ENCODE assay signal across 24 cellular contexts in the genomic region with DNA sequence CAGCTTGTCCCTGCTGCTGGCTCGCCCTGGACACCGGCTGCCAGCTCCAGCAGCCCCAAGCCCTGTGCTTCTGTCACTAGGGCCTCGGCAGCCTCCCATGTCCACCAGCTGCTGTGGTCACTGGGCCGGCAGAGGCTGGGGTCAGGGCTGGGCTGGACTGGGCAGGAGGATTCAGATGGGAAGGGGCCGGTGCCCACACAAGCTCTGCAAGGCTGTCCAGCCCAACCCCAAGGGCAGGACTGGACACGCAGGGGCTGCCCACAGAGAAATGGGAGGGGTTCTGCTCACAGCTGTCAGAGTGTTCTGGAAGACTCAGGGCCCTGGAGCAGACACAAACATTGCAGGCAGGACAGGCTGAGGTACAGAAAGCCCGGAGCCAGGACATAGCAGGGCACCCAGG.
"Had no signal": no experiment of that assay in that cellular context is flagged by ENCODE, and none has a peak within 500 bp of the region (broad histone marks: within the 10 kb centered on the region; RNA-seq: fewer than 3 reads in every experiment).

No MANE protein-coding gene starts in this region.

- H3K36me3 ChIP-seq: esophagus squamous epithelium, sigmoid colon, upper lobe of left lung had no signal

- H3K4me3 ChIP-seq: body of pancreas, esophagus squamous epithelium, sigmoid colon, testis, upper lobe of left lung had no signal

- DNase-seq: activated CD4-positive, alpha-beta T cell treated with anti-CD3 and anti-CD28 coated beads, Interleukin-2, amount 10 ng/mL, durations not matched to agents 7 days and 5 days; activated CD8-positive, alpha-beta memory T cell treated with anti-CD3 and anti-CD28 coated beads, Interleukin-2, amount 10 ng/mL, durations not matched to agents 7 days and 5 days; activated CD8-positive, alpha-beta T cell treated with anti-CD3 and anti-CD28 coated beads for 36 hours; activated gamma-delta T cell; anterior cingulate cortex; body of pancreas; caudate nucleus; effector memory CD8-positive, alpha-beta T cell; esophagus squamous epithelium; left colon; mesenchymal stem cell; naive B cell; sigmoid colon; stimulated activated CD4-positive, alpha-beta T cell treated with anti-CD3 and anti-CD28 coated beads, Interleukin-2, amount 100 ng/mL, for 48 hours; stimulated activated CD8-positive, alpha-beta memory T cell treated with anti-CD3 and anti-CD28 coated beads, Interleukin-4, amount 100 ng/mL, for 48 hours; stimulated activated naive CD4-positive, alpha-beta T cell; T-cell; testis had no signal

- H3K4me1 ChIP-seq: body of pancreas, sigmoid colon, upper lobe of left lung had no signal

- H3K27ac ChIP-seq: body of pancreas, esophagus squamous epithelium, sigmoid colon, testis, upper lobe of left lung, VCaP had no signal

- ATAC-seq: activated CD4-positive, CD25-positive, alpha-beta regulatory T cell treated with anti-CD3 and anti-CD28 coated beads, Interleukin-2, amount 50 U/mL, for 24 hours; activated CD8-positive, alpha-beta memory T cell treated with anti-CD3 and anti-CD28 coated beads, Interleukin-2, amount 10 ng/mL, durations not matched to agents 7 days and 5 days; activated CD8-positive, alpha-beta T cell treated with anti-CD3 and anti-CD28 coated beads for 36 hours; body of pancreas; effector memory CD8-positive, alpha-beta T cell; left colon; T-cell had no signal

- H3K9me3 ChIP-seq: body of pancreas, esophagus squamous epithelium, sigmoid colon, testis, upper lobe of left lung had no signal

- H3K4me1 Mint-ChIP-seq: activated CD4-positive, alpha-beta T cell treated with anti-CD3 and anti-CD28 coated beads, Interleukin-2, amount 10 ng/mL, durations not matched to agents 7 days and 5 days; activated CD8-positive, alpha-beta memory T cell treated with anti-CD3 and anti-CD28 coated beads, Interleukin-2, amount 10 ng/mL, durations not matched to agents 7 days and 5 days; activated naive CD4-positive, alpha-beta T cell treated with anti-CD3 and anti-CD28 coated beads, Interleukin-2, amount 50 U/mL, for 24 hours; T-cell had no signal

- H3K27me3 Mint-ChIP-seq: activated CD4-positive, alpha-beta T cell treated with anti-CD3 and anti-CD28 coated beads, Interleukin-2, amount 10 ng/mL, durations not matched to agents 7 days and 5 days; activated CD8-positive, alpha-beta memory T cell treated with anti-CD3 and anti-CD28 coated beads, Interleukin-2, amount 10 ng/mL, durations not matched to agents 7 days and 5 days; activated CD8-positive, alpha-beta T cell treated with anti-CD3 and anti-CD28 coated beads for 36 hours; activated naive CD4-positive, alpha-beta T cell treated with anti-CD3 and anti-CD28 coated beads, Interleukin-2, amount 50 U/mL, for 24 hours; effector memory CD8-positive, alpha-beta T cell; naive B cell; T-cell had no signal

- H3K27me3 ChIP-seq: body of pancreas, esophagus squamous epithelium, sigmoid colon, testis, upper lobe of left lung had no signal

- H3K36me3 Mint-ChIP-seq: activated CD8-positive, alpha-beta memory T cell treated with anti-CD3 and anti-CD28 coated beads, Interleukin-2, amount 10 ng/mL, durations not matched to agents 7 days and 5 days; activated naive CD4-positive, alpha-beta T cell treated with anti-CD3 and anti-CD28 coated beads, Interleukin-2, amount 50 U/mL, for 24 hours had no signal

- H3K4me3 Mint-ChIP-seq: activated CD4-positive, alpha-beta T cell treated with anti-CD3 and anti-CD28 coated beads, Interleukin-2, amount 10 ng/mL, durations not matched to agents 7 days and 5 days; activated CD8-positive, alpha-beta memory T cell treated with anti-CD3 and anti-CD28 coated beads, Interleukin-2, amount 10 ng/mL, durations not matched to agents 7 days and 5 days; activated CD8-positive, alpha-beta T cell treated with anti-CD3 and anti-CD28 coated beads for 36 hours; activated naive CD4-positive, alpha-beta T cell treated with anti-CD3 and anti-CD28 coated beads, Interleukin-2, amount 50 U/mL, for 24 hours; activated T-helper 1 cell treated with anti-CD3 and anti-CD28 coated beads, Interleukin-12 subunit alpha, Interleukin-12 subunit beta, Interleukin-2, Interleukin-4 antibody, amounts not matched to agents 30 ng/mL and 10 ng/mL and 1 ng/mL, durations not matched to agents 14 hours and 24 hours and 36 hours; effector memory CD8-positive, alpha-beta T cell; naive B cell; T-cell; T-helper 2 cell treated with Interferon-gamma antibody and Interleukin-4, amounts not matched to agents 5 μg/mL and 100 μg/mL, for 36 hours had no signal

- H3K9me3 Mint-ChIP-seq: activated CD4-positive, alpha-beta T cell treated with anti-CD3 and anti-CD28 coated beads, Interleukin-2, amount 10 ng/mL, durations not matched to agents 7 days and 5 days; activated CD8-positive, alpha-beta T cell treated with anti-CD3 and anti-CD28 coated beads for 36 hours; activated naive CD4-positive, alpha-beta T cell treated with anti-CD3 and anti-CD28 coated beads, Interleukin-2, amount 50 U/mL, for 24 hours; activated T-helper 1 cell treated with anti-CD3 and anti-CD28 coated beads, Interleukin-12 subunit alpha, Interleukin-12 subunit beta, Interleukin-2, Interleukin-4 antibody, amounts not matched to agents 30 ng/mL and 10 ng/mL and 1 ng/mL, durations not matched to agents 14 hours and 24 hours and 36 hours; effector memory CD8-positive, alpha-beta T cell; naive B cell; T-cell; T-helper 2 cell treated with Interferon-gamma antibody and Interleukin-4, amounts not matched to agents 5 μg/mL and 100 μg/mL, for 36 hours had no signal

- H3K27ac Mint-ChIP-seq: activated CD4-positive, alpha-beta T cell treated with anti-CD3 and anti-CD28 coated beads, Interleukin-2, amount 10 ng/mL, durations not matched to agents 7 days and 5 days; activated CD8-positive, alpha-beta memory T cell treated with anti-CD3 and anti-CD28 coated beads, Interleukin-2, amount 10 ng/mL, durations not matched to agents 7 days and 5 days; activated CD8-positive, alpha-beta T cell treated with anti-CD3 and anti-CD28 coated beads for 36 hours; activated naive CD4-positive, alpha-beta T cell treated with anti-CD3 and anti-CD28 coated beads, Interleukin-2, amount 50 U/mL, for 24 hours; activated T-helper 1 cell treated with anti-CD3 and anti-CD28 coated beads, Interleukin-12 subunit alpha, Interleukin-12 subunit beta, Interleukin-2, Interleukin-4 antibody, amounts not matched to agents 30 ng/mL and 10 ng/mL and 1 ng/mL, durations not matched to agents 14 hours and 24 hours and 36 hours; effector memory CD8-positive, alpha-beta T cell; T-cell; T-helper 2 cell treated with Interferon-gamma antibody and Interleukin-4, amounts not matched to agents 5 μg/mL and 100 μg/mL, for 36 hours had no signal
